In the genomic region with DNA sequence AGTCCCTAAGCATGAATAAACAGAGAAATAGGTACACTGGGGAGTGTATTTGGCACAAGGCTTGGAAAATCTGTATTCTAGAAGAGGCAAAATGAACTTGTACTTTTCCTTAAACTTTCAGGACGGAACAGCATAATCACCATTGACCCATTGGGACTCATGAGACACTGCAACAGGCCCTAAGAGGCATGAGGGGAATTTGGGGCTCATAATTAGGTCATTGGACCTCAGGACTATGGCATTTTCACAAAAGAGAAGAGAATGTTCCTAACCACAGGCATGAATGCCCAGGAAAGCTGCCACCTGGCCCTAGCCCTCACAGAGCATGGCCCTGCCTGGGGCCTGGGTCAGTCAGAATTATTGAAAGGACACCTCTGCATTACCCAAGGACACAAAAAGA, we compare ENCODE assay signal across 13 cellular contexts.
DNase-seq lines count a peak whose midpoint lies in the region; ATAC-seq lines count a peak whose summit lies in the region.
"Had no signal": no experiment of that assay in that cellular context is flagged by ENCODE, and none has a peak within 500 bp of the region (broad histone marks: within the 10 kb centered on the region; RNA-seq: fewer than 3 reads in every experiment).

No MANE protein-coding gene starts in this region.

- no peak for ATAC-seq in HG03442 (IDR thresholded peaks at IDR 0.05; ENCODE audit: unreplicated experiment)
- no peak for ATAC-seq in GM21515 (IDR thresholded peaks at IDR 0.05; ENCODE audit: unreplicated experiment)

- DNase-seq in GM04503 (ENCODE audit: low read depth) (peak; percentile 27), M059J (ENCODE audit: low read depth) (peak; percentile 30), myocyte (ENCODE audit: low read depth) (peak; percentile 18), NOMO-1 treated with dmso at 0.1 percent for 144 hours (lab: John Stamatoyannopoulos, UW; ENCODE audit: unreplicated experiment) (no peak), Kasumi-1 (lab: John Stamatoyannopoulos, UW) (no peak)
- DNase-seq: ACHN; C1 segment of cervical spinal cord; Calu3; CD4-positive, alpha-beta T cell; DMS 273 treated with DMSO at 0.1 percent for 48 hours; KG1 had no signal

Comparison
In these comparisons a context has a peak if more than half of its experiments do, and no peak if none do; other contexts are left out.
1. DNase-seq: peak in GM04503 (single experiment), M059J (single experiment) and myocyte (single experiment); none in NOMO-1 treated with dmso at 0.1 percent for 144 hours (single experiment) and Kasumi-1 (0 of 2).